Comparison of ENCODE assay signal across 8 cellular contexts in the genomic region with DNA sequence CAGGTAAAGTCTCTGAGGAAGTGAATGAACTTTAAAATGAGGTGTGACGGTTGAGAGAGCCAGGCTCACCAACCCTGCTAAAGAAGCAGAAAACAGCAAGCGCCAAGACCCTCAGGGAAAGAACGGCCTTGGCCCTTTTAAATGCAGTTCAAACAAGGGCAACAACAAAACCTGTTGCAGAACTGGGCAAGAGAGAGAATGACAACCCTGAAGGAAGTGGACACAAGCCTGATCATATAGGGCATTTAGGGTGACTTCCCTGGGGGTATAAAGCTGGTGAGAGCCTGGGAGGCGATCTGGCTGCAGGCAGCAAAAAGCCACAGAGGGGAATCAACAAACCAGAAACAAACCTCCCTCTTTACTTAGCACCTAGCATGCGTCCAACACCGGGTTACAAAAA. TPM values are rescaled to one million over a fixed set of nuclear protein-coding genes. Genes with fewer than 3 reads are reported as not detected.
DNase-seq lines count a peak whose midpoint lies in the region; ATAC-seq and TF ChIP-seq lines count a peak whose summit lies in the region.

No MANE protein-coding gene starts in this region.

- peaks cover 21 to 26% (median 24%) of the 10 kb centered on the region in 3 donors for H3K4me1 Mint-ChIP-seq in T-cell

- H3K36me3 Mint-ChIP-seq in T-cell, result peaks cover 8% of the 10 kb centered on the region

- peak overlapping the region in 1 of 2 donors; percentile 94 for H3K27ac Mint-ChIP-seq in T-cell

- H3K4me3 Mint-ChIP-seq in T-cell, result peak overlapping the region; percentile 88 to 89 (median 88)

- H3K36me3 ChIP-seq in sigmoid colon, result no peaks in the 10 kb centered on the region

- H3K4me1 ChIP-seq in sigmoid colon, result peaks cover 0 to 26% (median 11%) of the 10 kb centered on the region in 4 donors

- H3K27me3 Mint-ChIP-seq in T-cell, result no peaks in the 10 kb centered on the region

- H3K27ac ChIP-seq in sigmoid colon, result peak overlapping the region in 3 of 4 donors; percentile 79 to 81 (median 80)

- H3K4me3 ChIP-seq in GM08714 (ENCODE audit: low read length) (peak overlapping the region; percentile 70), fibroblast of pulmonary artery (replicated peaks; ENCODE audit: low read depth, low read length) (peak overlapping the region; percentile 81), sigmoid colon (peak overlapping the region in 3 of 4 donors; percentile 51 to 66 (median 62))

- POLR2A ChIA-PET in T-cell (lab: Charles Lee), result no interaction called here

- TF ChIP-seq POLR2A in sigmoid colon (IDR thresholded peaks at IDR 0.05), result no peak

- intact Hi-C loops in sigmoid colon (cut with DNase I), result loop anchor here (5.0 kb wide), 1 partner anchor 705 kb away; no protein-coding TSS in a partner anchor

- CTCF ChIA-PET in T-cell (lab: Charles Lee), result no interaction called here

- TF ChIP-seq CTCF in fibroblast of pulmonary artery (IDR thresholded peaks at IDR 0.05; ENCODE audit: low read length, missing control alignments) (no peak), sigmoid colon (IDR thresholded peaks at IDR 0.05) (no peak)

- no peak for TF ChIP-seq EP300 in sigmoid colon (IDR thresholded peaks at IDR 0.05)

- no peaks in the 10 kb centered on the region for H3K27me3 ChIP-seq in sigmoid colon

- no peak for DNase-seq in T-cell
- DNase-seq in fibroblast of pulmonary artery (ENCODE audit: low read depth), result no peak
- no peak for DNase-seq in sigmoid colon
- no peak for DNase-seq in hippocampal formation (lab: John Stamatoyannopoulos, UW)
- no peak for DNase-seq in HT-29 (ENCODE audit: low spot score)
- DNase-seq in DMS 273 (lab: John Stamatoyannopoulos, UW; ENCODE audit: unreplicated experiment), result no peak

- H3K9me3 Mint-ChIP-seq in T-cell, result peaks cover 0 to 5% (median 0%) of the 10 kb centered on the region in 3 donors

- no peaks in the 10 kb centered on the region for H3K9me3 ChIP-seq in sigmoid colon

- no peak for ATAC-seq in T-cell (replicated peaks in 1 of 4)
- no peak for ATAC-seq in HG03521 (IDR thresholded peaks at IDR 0.05; ENCODE audit: unreplicated experiment)

- WGBS in sigmoid colon, 2 donors, result 37 to 68% methylated on average over 6 of the region's 6 CpGs

RNA-seq across cellular contexts. Expression of gene CPPED1, which starts 1.0 kb away (rescaled TPM):
- total RNA-seq in T-cell (1 to 10 TPM; 2.9 to 9.2 (median 7.5) TPM), sigmoid colon (10 to 100 TPM; 10.0 to 23.8 (median 11.3) TPM)
- polyA plus RNA-seq in sigmoid colon, result 10 to 100 TPM in 2 of 3 donors, 1 to 10 TPM in 1; 9.5 to 16.4 (median 10.8) TPM
- not detected in 2 replicates for total RNA-seq in HT-29 (2014; rRNA removed; shearing (Covaris generic))
